Comparison of ENCODE assay signal across 17 cellular contexts in the genomic region with DNA sequence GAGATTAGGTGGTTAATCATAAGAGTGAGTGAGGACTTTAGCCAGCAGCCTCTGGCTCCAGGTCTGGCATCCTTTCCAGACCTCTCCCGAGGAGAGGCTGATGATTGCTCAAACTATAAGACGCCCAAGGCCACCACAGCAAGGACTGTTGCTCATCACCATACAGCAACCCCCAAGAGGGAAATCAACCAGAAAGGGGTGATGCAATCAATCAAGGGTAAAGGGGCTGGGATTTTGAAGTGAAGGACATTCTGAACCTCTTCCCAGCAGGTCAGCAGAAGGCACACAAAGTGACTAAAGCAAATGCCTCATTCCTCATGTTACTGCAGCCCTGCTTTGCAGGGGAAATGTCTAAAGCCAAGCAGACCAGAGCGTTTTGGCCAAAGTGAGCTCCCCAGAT.
DNase-seq lines count a peak whose midpoint lies in the region; ATAC-seq and TF ChIP-seq lines count a peak whose summit lies in the region.
"Had no signal": no experiment of that assay in that cellular context is flagged by ENCODE, and none has a peak within 500 bp of the region (broad histone marks: within the 10 kb centered on the region; RNA-seq: fewer than 3 reads in every experiment).

No MANE protein-coding gene starts in this region.

- H3K27me3 Mint-ChIP-seq in neural progenitor cell (ENCODE audit: insufficient read depth, low read depth) = peaks cover 14% of the 10 kb centered on the region

- no peak overlapping the region for H3K4me2 ChIP-seq in neural progenitor cell
- H3K4me2 ChIP-seq: A549 had no signal

- no peak for TF ChIP-seq EP300 in gastroesophageal sphincter (IDR thresholded peaks at IDR 0.05)

- peak; percentile 11 for DNase-seq in NB4 (ENCODE audit: low read depth)
- DNase-seq in kidney tubule cell (ENCODE audit: low spot score) = peak; percentile 72
- peak; percentile 52 to 74 for DNase-seq in gastrocnemius medialis
- no peak for DNase-seq in Kasumi-1 (lab: John Stamatoyannopoulos, UW)
- DNase-seq in neural progenitor cell (ENCODE audit: low spot score) = no peak
- DNase-seq: DMS153, EL, KBM-7, NCI-H1092 treated with DMSO at 0.1 percent for 48 hours, NCI-H187, NCI-H748 treated with DMSO at 0.1 percent for 48 hours, PC-3 had no signal

- H3K9ac ChIP-seq in neural progenitor cell = no peak overlapping the region

- H3K36me3 ChIP-seq in gastroesophageal sphincter (no peaks in the 10 kb centered on the region), gastrocnemius medialis (no peaks in the 10 kb centered on the region), neural progenitor cell (no peaks in the 10 kb centered on the region)

- no peaks in the 10 kb centered on the region for H3K27me3 ChIP-seq in gastroesophageal sphincter
- no peaks in the 10 kb centered on the region for H3K27me3 ChIP-seq in gastrocnemius medialis
- no peaks in the 10 kb centered on the region for H3K27me3 ChIP-seq in neural progenitor cell

- no peak for TF ChIP-seq CTCF in NB4 (IDR thresholded peaks at IDR 0.05; ENCODE audit: low read depth, low read length)
- TF ChIP-seq CTCF in gastroesophageal sphincter (IDR thresholded peaks at IDR 0.05) = no peak
- TF ChIP-seq CTCF in gastrocnemius medialis (IDR thresholded peaks at IDR 0.05 in 4 of 5, conservative IDR thresholded peaks at IDR 0.05 in 1 of 5) = no peak
- TF ChIP-seq CTCF in neural progenitor cell (IDR thresholded peaks at IDR 0.05) = no peak

- no peak overlapping the region for H3K27ac Mint-ChIP-seq in neural progenitor cell

- H2AFZ ChIP-seq in neural progenitor cell (replicated peaks) = no peak overlapping the region

- H3K27ac ChIP-seq in gastroesophageal sphincter (peak overlapping the region in 1 of 4 donors; percentile 16), gastrocnemius medialis (peak overlapping the region in 2 of 4 donors; percentile 31 to 55), neural progenitor cell (no peak overlapping the region)
- H3K27ac ChIP-seq: A549, C4-2B, HL-60 had no signal

- H3K36me3 Mint-ChIP-seq in neural progenitor cell = no peaks in the 10 kb centered on the region

- no peak overlapping the region for H3K4me3 ChIP-seq in NB4 (ENCODE audit: low read depth, low read length)
- no peak overlapping the region for H3K4me3 ChIP-seq in gastroesophageal sphincter
- H3K4me3 ChIP-seq in gastrocnemius medialis = no peak overlapping the region
- H3K4me3 ChIP-seq in neural progenitor cell = no peak overlapping the region
- H3K4me3 ChIP-seq: A549 had no signal

- ATAC-seq in gastroesophageal sphincter (peak; percentile 97), gastrocnemius medialis (peak; percentile 85 to 90), HG03039 (IDR thresholded peaks at IDR 0.05; ENCODE audit: unreplicated experiment) (no peak)
- ATAC-seq: A549, PC-3 had no signal

- H3K9me3 ChIP-seq in gastroesophageal sphincter (no peaks in the 10 kb centered on the region), gastrocnemius medialis (no peaks in the 10 kb centered on the region), neural progenitor cell (ENCODE audit: low read depth) (no peaks in the 10 kb centered on the region)
- H3K9me3 ChIP-seq: A549 had no signal

- no peak for TF ChIP-seq POLR2A in NB4 (IDR thresholded peaks at IDR 0.05; ENCODE audit: extremely low read depth, insufficient read length)
- no peak for TF ChIP-seq POLR2A in gastroesophageal sphincter (IDR thresholded peaks at IDR 0.05)
- TF ChIP-seq POLR2A in gastrocnemius medialis (IDR thresholded peaks at IDR 0.05) = no peak

- H3K9me3 Mint-ChIP-seq in neural progenitor cell = peaks cover 4% of the 10 kb centered on the region

- no peaks in the 10 kb centered on the region for H3F3A ChIP-seq in neural progenitor cell (ENCODE audit: low read depth)

- intact Hi-C loops in gastrocnemius medialis (cut with DNase I; ENCODE audit: low total_unique reads) = no loop called here

- H4K20me1 ChIP-seq in neural progenitor cell (ENCODE audit: low read depth) = no peaks in the 10 kb centered on the region

- peaks cover 3% of the 10 kb centered on the region for H3K4me1 Mint-ChIP-seq in neural progenitor cell

- in situ Hi-C loops in gastrocnemius medialis (cut with MboI; ENCODE audit: low sequenced_read_pairs in 4 of 4) = loop anchor here in 1 of 4 donors (25.0 kb wide), 1 partner anchor 489 kb away; no protein-coding TSS in a partner anchor

- H3K4me3 Mint-ChIP-seq in neural progenitor cell = no peak overlapping the region

- 50 to 80% methylated on average over 1 to 3 of the region's 3 CpGs for WGBS in gastroesophageal sphincter (ENCODE audit: low coverage in 1 of 2), 2 donors

- H3K4me1 ChIP-seq in gastroesophageal sphincter (peaks cover 0 to 21% (median 0%) of the 10 kb centered on the region in 3 donors), gastrocnemius medialis (no peaks in the 10 kb centered on the region), neural progenitor cell (no peaks in the 10 kb centered on the region)

- no peaks in the 10 kb centered on the region for H3K79me2 ChIP-seq in neural progenitor cell (ENCODE audit: low read depth)

Comparison
In these comparisons a context has a peak if more than half of its experiments do, and no peak if none do; other contexts are left out.
1. DNase-seq: peak in NB4 (single experiment), kidney tubule cell (single experiment) and gastrocnemius medialis (2 of 2); none in Kasumi-1 (0 of 2) and neural progenitor cell (single experiment).